8 cellular contexts compared by ENCODE assay signal in the genomic region with DNA sequence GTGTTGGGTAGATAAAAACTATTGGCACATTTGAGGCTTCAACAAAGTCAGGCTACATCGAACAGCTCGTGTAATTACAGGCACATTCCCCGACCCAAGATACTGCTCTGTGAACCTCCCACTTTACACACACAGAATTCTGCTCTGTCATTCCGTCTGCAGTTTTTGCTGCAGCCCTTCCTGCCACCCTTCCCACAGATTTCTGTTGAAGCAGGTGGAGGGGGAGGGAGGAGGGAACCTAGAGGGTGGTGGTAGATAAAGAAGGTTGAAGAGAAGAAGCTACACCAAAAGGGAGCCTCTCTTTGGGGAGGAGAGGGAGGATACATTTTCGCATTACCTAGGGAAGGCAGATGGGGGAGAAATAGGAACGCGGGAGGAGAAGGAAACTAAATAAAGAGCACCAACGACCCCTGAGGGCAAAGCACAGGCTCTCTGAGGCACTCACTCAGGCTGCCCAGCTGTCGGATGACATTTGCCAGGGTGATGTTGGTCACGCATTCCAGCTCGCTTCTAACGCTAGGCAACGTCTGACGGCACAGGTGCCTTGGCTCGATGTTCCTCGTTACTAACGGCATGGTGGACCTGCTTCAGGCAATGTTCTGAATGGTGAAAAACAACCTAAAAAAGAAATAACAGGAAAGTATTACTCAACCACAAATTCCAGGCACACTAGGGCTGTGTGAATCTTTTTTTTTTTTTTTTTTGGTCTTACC.
DNase-seq lines count a peak whose midpoint lies in the region; ATAC-seq and TF ChIP-seq lines count a peak whose summit lies in the region.

No MANE protein-coding gene starts in this region.

- no peaks in the 10 kb centered on the region for H3K9me3 Mint-ChIP-seq in activated naive CD8-positive, alpha-beta T cell treated with anti-CD3 and anti-CD28 coated beads, Interleukin-2, amount 50 U/mL, for 24 hours

- CTCF ChIA-PET in GM10248 (lab: Yijun Ruan, JAX) = interaction anchor here (0.8 to 10.7 kb wide), 11 partner anchors 7 to 241 kb away, joined by 3 to 66 read pairs (median 4); a partner anchor contains a TSS

- H3K4me1 Mint-ChIP-seq in activated naive CD8-positive, alpha-beta T cell treated with anti-CD3 and anti-CD28 coated beads, Interleukin-2, amount 50 U/mL, for 24 hours = peaks cover 74% of the 10 kb centered on the region

- DNase-seq in AG20443 (ENCODE audit: low spot score) = peak; percentile 28
- DNase-seq in NCI-H2081 treated with DMSO at 0.1 percent for 48 hours (lab: John Stamatoyannopoulos, UW) = peak; percentile 18
- DNase-seq in activated naive CD8-positive, alpha-beta T cell treated with anti-CD3 and anti-CD28 coated beads, Interleukin-2, amount 50 U/mL, for 24 hours = no peak
- DNase-seq in iPS-NIHi7 (ENCODE audit: extremely low spot score) = peak; percentile 41
- peak; percentile 29 for DNase-seq in stimulated activated CD4-positive, alpha-beta T cell treated with anti-CD3 and anti-CD28 coated beads, Interleukin-2, amount 100 ng/mL, for 4 hours (ENCODE audit: low read depth)
- DNase-seq in NCI-H187 (lab: John Stamatoyannopoulos, UW) = no peak
- DNase-seq in GM20000 (ENCODE audit: low spot score) = no peak
- no peak for DNase-seq in GM10248 (ENCODE audit: extremely low spot score)

- POLR2A ChIA-PET in GM10248 (lab: Yijun Ruan, JAX) = no interaction called here

- peaks cover 21% of the 10 kb centered on the region for H3K36me3 Mint-ChIP-seq in activated naive CD8-positive, alpha-beta T cell treated with anti-CD3 and anti-CD28 coated beads, Interleukin-2, amount 50 U/mL, for 24 hours (ENCODE audit: low read depth)

- ATAC-seq in activated naive CD8-positive, alpha-beta T cell treated with anti-CD3 and anti-CD28 coated beads, Interleukin-2, amount 50 U/mL, for 24 hours = peak; percentile 85

- TF ChIP-seq CTCF in GM20000 (IDR thresholded peaks at IDR 0.05; ENCODE audit: extremely low read depth, missing control alignments) (no peak), GM10248 (IDR thresholded peaks at IDR 0.05; ENCODE audit: control extremely low read depth, extremely low read depth, low read depth, missing control alignments) (no peak)

- peak overlapping the region; percentile 79 for H3K4me3 Mint-ChIP-seq in activated naive CD8-positive, alpha-beta T cell treated with anti-CD3 and anti-CD28 coated beads, Interleukin-2, amount 50 U/mL, for 24 hours

- H3K27me3 Mint-ChIP-seq in activated naive CD8-positive, alpha-beta T cell treated with anti-CD3 and anti-CD28 coated beads, Interleukin-2, amount 50 U/mL, for 24 hours = no peaks in the 10 kb centered on the region

- peak overlapping the region; percentile 89 for H3K27ac Mint-ChIP-seq in activated naive CD8-positive, alpha-beta T cell treated with anti-CD3 and anti-CD28 coated beads, Interleukin-2, amount 50 U/mL, for 24 hours

Comparison
In these comparisons a context has a peak if more than half of its experiments do, and no peak if none do; other contexts are left out.
1. DNase-seq: peak in AG20443 (single experiment), NCI-H2081 treated with DMSO at 0.1 percent for 48 hours (single experiment), iPS-NIHi7 (single experiment) and stimulated activated CD4-positive, alpha-beta T cell treated with anti-CD3 and anti-CD28 coated beads, Interleukin-2, amount 100 ng/mL, for 4 hours (single experiment); none in activated naive CD8-positive, alpha-beta T cell treated with anti-CD3 and anti-CD28 coated beads, Interleukin-2, amount 50 U/mL, for 24 hours (single experiment), NCI-H187 (0 of 2), GM20000 (single experiment) and GM10248 (single experiment).